Comparison of ENCODE assay signal across 12 cellular contexts in the genomic region with DNA sequence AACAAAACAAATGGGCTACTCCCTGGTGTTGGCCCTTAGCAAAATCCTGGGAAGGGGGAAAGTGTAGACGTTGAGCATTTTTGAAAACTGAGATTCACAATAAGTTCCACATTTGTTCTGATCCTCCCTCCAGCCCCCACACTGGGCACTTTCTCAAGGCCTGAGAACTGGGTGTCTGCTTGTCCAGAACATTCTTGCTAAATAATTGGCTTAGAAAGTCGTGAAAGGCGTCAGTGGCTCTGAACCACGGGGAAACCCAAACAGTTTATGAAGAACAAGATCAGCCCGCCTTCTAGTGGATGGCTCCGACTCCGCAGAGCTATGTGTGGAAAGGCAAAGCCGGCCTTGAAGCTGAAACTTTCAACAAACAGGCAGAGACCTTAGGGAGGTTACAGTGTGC.
DNase-seq lines count a peak whose midpoint lies in the region; FAIRE-seq and TF ChIP-seq lines count a peak whose summit lies in the region.
"Had no signal": no experiment of that assay in that cellular context is flagged by ENCODE, and none has a peak within 500 bp of the region (broad histone marks: within the 10 kb centered on the region; RNA-seq: fewer than 3 reads in every experiment).

No MANE protein-coding gene starts in this region.

- FAIRE-seq in GM19239 (lab: Jason Lieb, UNC), result no peak

- peak overlapping the region; percentile 39 to 87 (median 74) for H3K27ac ChIP-seq in esophagus squamous epithelium
- H3K27ac ChIP-seq: PC-9 had no signal

- H3K9me3 ChIP-seq in esophagus squamous epithelium, result no peaks in the 10 kb centered on the region

- peaks cover 6% of the 10 kb centered on the region for H3K9me3 Mint-ChIP-seq in progenitor cell of endocrine pancreas (ENCODE audit: low read depth)
- H3K9me3 Mint-ChIP-seq: activated naive CD4-positive, alpha-beta T cell treated with anti-CD3 and anti-CD28 coated beads, Interleukin-2, amount 50 U/mL, for 24 hours had no signal

- no peaks in the 10 kb centered on the region for H3K36me3 ChIP-seq in esophagus squamous epithelium

- TF ChIP-seq CTCF in esophagus squamous epithelium (IDR thresholded peaks at IDR 0.05), result peak in 4 of 6 experiments; percentile 17 to 33 (median 28)
- TF ChIP-seq CTCF in lower leg skin (IDR thresholded peaks at IDR 0.05), result no peak
- TF ChIP-seq CTCF in progenitor cell of endocrine pancreas (IDR thresholded peaks at IDR 0.05; ENCODE audit: unreplicated experiment), result no peak

- H3K27me3 ChIP-seq in esophagus squamous epithelium, result peaks cover 0 to 16% (median 0%) of the 10 kb centered on the region in 4 donors

- intact Hi-C loops in esophagus squamous epithelium (cut with DNase I), result no loop called here
- intact Hi-C loops in lower leg skin (cut with DNase I; ENCODE audit: low total_unique reads), result no loop called here

- peaks cover 10% of the 10 kb centered on the region for H3K27me3 Mint-ChIP-seq in progenitor cell of endocrine pancreas
- H3K27me3 Mint-ChIP-seq: activated naive CD4-positive, alpha-beta T cell treated with anti-CD3 and anti-CD28 coated beads, Interleukin-2, amount 50 U/mL, for 24 hours had no signal

- 57 to 74% methylated on average over 8 of the region's 8 CpGs for WGBS in esophagus squamous epithelium, 2 donors
- WGBS in lower leg skin, 2 donors, result 62 to 73% methylated on average over 8 of the region's 8 CpGs

- no peak overlapping the region for H3K27ac Mint-ChIP-seq in progenitor cell of endocrine pancreas
- H3K27ac Mint-ChIP-seq: activated naive CD4-positive, alpha-beta T cell treated with anti-CD3 and anti-CD28 coated beads, Interleukin-2, amount 50 U/mL, for 24 hours had no signal

- H3K4me3 ChIP-seq in esophagus squamous epithelium (no peak overlapping the region), lower leg skin (ENCODE audit: low read depth, poor library complexity, severe bottlenecking) (no peak overlapping the region)
- H3K4me3 ChIP-seq: PC-9 had no signal

- no peaks in the 10 kb centered on the region for H3K4me1 Mint-ChIP-seq in progenitor cell of endocrine pancreas (ENCODE audit: low read depth)

- DNase-seq in GM04504 (ENCODE audit: low read depth), result peak; percentile 54
- no peak for DNase-seq in esophagus squamous epithelium (lab: John Stamatoyannopoulos, UW)
- DNase-seq in lower leg skin (ENCODE audit: low spot score in 2 of 2), result peak; percentile 82 to 94
- DNase-seq in smooth muscle cell of the brain vasculature (ENCODE audit: low read depth, low spot score), result peak; percentile 53
- DNase-seq in DMS114 treated with DMSO at 0.1 percent for 48 hours (lab: John Stamatoyannopoulos, UW; ENCODE audit: unreplicated experiment), result no peak
- DNase-seq in NCI-H2227 treated with DMSO at 0.1 percent for 48 hours (lab: John Stamatoyannopoulos, UW), result no peak
- DNase-seq in GM19239 (ENCODE audit: insufficient read length, low spot score), result no peak
- no peak for DNase-seq in progenitor cell of endocrine pancreas (ENCODE audit: low spot score, unreplicated experiment)
- DNase-seq: foreskin melanocyte, NCI-H1436 treated with DMSO at 0.1 percent for 48 hours, PC-9 had no signal

- H3K4me1 ChIP-seq in esophagus squamous epithelium, result peaks cover 0 to 29% (median 12%) of the 10 kb centered on the region in 3 donors

- no peak overlapping the region for H3K4me3 Mint-ChIP-seq in progenitor cell of endocrine pancreas (ENCODE audit: low read depth)
- H3K4me3 Mint-ChIP-seq: activated naive CD4-positive, alpha-beta T cell treated with anti-CD3 and anti-CD28 coated beads, Interleukin-2, amount 50 U/mL, for 24 hours had no signal

- no peak for TF ChIP-seq POLR2A in esophagus squamous epithelium (IDR thresholded peaks at IDR 0.05)
- no peak for TF ChIP-seq POLR2A in lower leg skin (IDR thresholded peaks at IDR 0.05)

- no peaks in the 10 kb centered on the region for H3K36me3 Mint-ChIP-seq in progenitor cell of endocrine pancreas (ENCODE audit: insufficient read depth)

Comparison
In these comparisons a context has a peak if more than half of its experiments do, and no peak if none do; other contexts are left out.
1. DNase-seq: peak in GM04504 (single experiment), lower leg skin (2 of 2) and smooth muscle cell of the brain vasculature (single experiment); none in esophagus squamous epithelium (single experiment), DMS114 treated with DMSO at 0.1 percent for 48 hours (single experiment), NCI-H2227 treated with DMSO at 0.1 percent for 48 hours (single experiment), GM19239 (single experiment) and progenitor cell of endocrine pancreas (single experiment).
2. CTCF ChIP-seq: peak in esophagus squamous epithelium (4 of 6); none in lower leg skin (0 of 3) and progenitor cell of endocrine pancreas (single experiment).